8 cellular contexts compared by ENCODE assay signal in genomic region chr4:124712417-124713212, GRCh38. TPM values are rescaled to one million over a fixed set of nuclear protein-coding genes. Genes with fewer than 3 reads are reported as not detected.
DNase-seq lines count a peak whose midpoint lies in the region; ATAC-seq and TF ChIP-seq lines count a peak whose summit lies in the region.

Gene ANKRD50 (minus strand): TSS chr4:124712732. CDS start chr4:124710511, 2,221 bp downstream.

- no peaks in the 10 kb centered on the region for H3K27me3 ChIP-seq in left ventricle myocardium inferior (ENCODE audit: low read depth)

- WGBS in urinary bladder, result under 1% methylated on average over 82 of the region's 83 CpGs

- no peaks in the 10 kb centered on the region for H3K36me3 ChIP-seq in left ventricle myocardium inferior
- no peaks in the 10 kb centered on the region for H3K36me3 ChIP-seq in urinary bladder (ENCODE audit: insufficient read depth)

- DNase-seq in GM12865 (ENCODE audit: low read depth) (peak; percentile 81), NCI-H1105 (lab: John Stamatoyannopoulos, UW) (peak; percentile 62), SW 1271 (lab: John Stamatoyannopoulos, UW) (peak; percentile 70 to 76), amygdala (lab: John Stamatoyannopoulos, UW) (peak; percentile 38 to 96 (median 86)), left ventricle myocardium inferior (peak; percentile 91), posterior vena cava (ENCODE audit: low spot score) (peak; percentile 97)

- TF ChIP-seq CTCF in GM12865 (IDR thresholded peaks at IDR 0.05; ENCODE audit: insufficient read depth, low read depth, low read length, missing control alignments), result no peak
- TF ChIP-seq CTCF in left ventricle myocardium inferior (IDR thresholded peaks at IDR 0.05; ENCODE audit: borderline replicate concordance), result no peak

- no peaks in the 10 kb centered on the region for H3K9me3 ChIP-seq in left ventricle myocardium inferior (replicated peaks)

- H3K27ac ChIP-seq in left ventricle myocardium inferior (replicated peaks) (peak within 1 kb of the TSS; percentile 97), urinary bladder (ENCODE audit: low read depth) (peak within 1 kb of the TSS; percentile 98)

- peak; percentile 82 for ATAC-seq in HG02642 (IDR thresholded peaks at IDR 0.05; ENCODE audit: poor library complexity, unreplicated experiment)

- H3K4me1 ChIP-seq in left ventricle myocardium inferior (peaks cover 48% of the 10 kb centered on the region), urinary bladder (ENCODE audit: insufficient read depth) (no peaks in the 10 kb centered on the region)

- intact Hi-C loops in left ventricle myocardium inferior (cut with micrococcal nuclease) (no loop called here), posterior vena cava (cut with DNase I) (no loop called here)

- peak within 1 kb of the TSS; percentile 66 for H3K4me3 ChIP-seq in GM12865 (ENCODE audit: low read depth, low read length)
- peak within 1 kb of the TSS; percentile 92 for H3K4me3 ChIP-seq in left ventricle myocardium inferior
- peak within 1 kb of the TSS; percentile 86 for H3K4me3 ChIP-seq in urinary bladder (ENCODE audit: low read depth, low read length)

RNA-seq across cellular contexts. Expression of gene ANKRD50, which starts in this region (rescaled TPM):
- 5.5 TPM for total RNA-seq in left ventricle myocardium inferior
- 10 to 100 TPM; 32.0 to 39.9 TPM for total RNA-seq in posterior vena cava
- total RNA-seq in urinary bladder, result 149 TPM
- 13.3 TPM for polyA plus RNA-seq in urinary bladder

Comparison
In these comparisons a context has a peak if more than half of its experiments do, and no peak if none do; other contexts are left out.
1. Peak in every context shown above with its lines: DNase-seq, ATAC-seq, H3K4me3 ChIP-seq and H3K27ac ChIP-seq.